Comparison of ENCODE assay signal across 15 cellular contexts in genomic region chr17:79090503-79091372, GRCh38. TPM values are rescaled to one million over a fixed set of nuclear protein-coding genes. Genes with fewer than 3 reads are reported as not detected.
DNase-seq lines count a peak whose midpoint lies in the region; ATAC-seq, FAIRE-seq and TF ChIP-seq lines count a peak whose summit lies in the region.
"Had no signal": no experiment of that assay in that cellular context is flagged by ENCODE, and none has a peak within 500 bp of the region (broad histone marks: within the 10 kb centered on the region; RNA-seq: fewer than 3 reads in every experiment).

No MANE protein-coding gene starts in this region.

- TF ChIP-seq POLR2A in H1 (IDR thresholded peaks at IDR 0.05; ENCODE audit: control extremely low read depth in 1 of 2, low read depth in 2 of 2, low read length in 2 of 2), result no peak

- no peaks in the 10 kb centered on the region for H3K23me2 ChIP-seq in H1 (ENCODE audit: low read depth, low read length)

- H3K36me3 ChIP-seq in H1 (ENCODE audit: control insufficient read depth in 2 of 4, insufficient read depth in 4 of 4, low read length in 3 of 4) (peaks cover 0 to 1% (median 0%) of the 10 kb centered on the region in 4 experiments; a peak in 3 of 8 replicates), keratinocyte (ENCODE audit: control insufficient read depth in 2 of 2, extremely low read depth in 1 of 2, insufficient read depth in 2 of 2, low read length in 2 of 2) (peaks cover 0 to 2% of the 10 kb centered on the region in 2 experiments), OCI-LY7 (ENCODE audit: insufficient read depth, low read length) (no peaks in the 10 kb centered on the region)

- POLR2A ChIA-PET in H1 (lab: Charles Lee; ENCODE audit: partially characterized antibody) (interaction anchor here (0.8 kb wide), 2 partner anchors 17 to 24 kb away, joined by 3 to 4 read pairs; no protein-coding TSS in a partner anchor), OCI-LY7 (lab: Charles Lee) (no interaction called here)

- 85% methylated on average over 27 of the region's 31 CpGs; no CpG with 5 or more reads in 1 of the 2 experiments for WGBS in H1 (ENCODE audit: extremely low coverage in 1 of 2, insufficient coverage in 1 of 2, insufficient read length in 1 of 2, insufficient replicate concordance in 2 of 2, low coverage in 1 of 2, low lambda C conversion rate in 2 of 2, missing lambda C conversion rate in 1 of 2), 2 experiments

- CTCF ChIA-PET in H1 (lab: Charles Lee; ENCODE audit: partially characterized antibody) (interaction anchor here (0.7 to 11.5 kb wide), 9 partner anchors 8 to 310 kb away, joined by 3 to 291 read pairs (median 8); no protein-coding TSS in a partner anchor), OCI-LY7 (lab: Charles Lee; ENCODE audit: unreplicated experiment) (no interaction called here)

- H4K8ac ChIP-seq in H1 (ENCODE audit: extremely low read depth, insufficient read depth, low read length), result no peak overlapping the region

- no peak overlapping the region for H3K18ac ChIP-seq in H1 (ENCODE audit: extremely low read depth, low read length)

- H3K36me3 Mint-ChIP-seq in activated T-helper 2 cell treated with anti-CD3 and anti-CD28 coated beads, Interferon-gamma antibody, Interleukin-2, Interleukin-4, amounts not matched to agents 10 μg/mL and 5 μg/mL and 100 μg/mL, durations not matched to agents 14 hours and 24 hours and 36 hours (ENCODE audit: low read depth), result no peaks in the 10 kb centered on the region
- H3K36me3 Mint-ChIP-seq: mesothelial cell of epicardium had no signal

- H4K5ac ChIP-seq in H1 (ENCODE audit: insufficient read length, low read depth, low read length), result no peak overlapping the region

- H3K4me1 Mint-ChIP-seq in activated T-helper 2 cell treated with anti-CD3 and anti-CD28 coated beads, Interferon-gamma antibody, Interleukin-2, Interleukin-4, amounts not matched to agents 10 μg/mL and 5 μg/mL and 100 μg/mL, durations not matched to agents 14 hours and 24 hours and 36 hours (ENCODE audit: low read depth), result no peaks in the 10 kb centered on the region

- TF ChIP-seq EP300 in H1 (IDR thresholded peaks at IDR 0.05; ENCODE audit: borderline replicate concordance in 1 of 2, low read depth in 2 of 2, low read length in 2 of 2), result no peak

- H3K9ac ChIP-seq in H1 (replicated peaks in 1 of 4; ENCODE audit: extremely low read depth in 1 of 4, low read depth in 3 of 4, low read length in 3 of 4) (no peak overlapping the region), keratinocyte (ENCODE audit: control insufficient read depth, extremely low read depth, insufficient read depth, low read length) (no peak overlapping the region)

- H2AFZ ChIP-seq in H1 (ENCODE audit: low read length) (no peak overlapping the region), keratinocyte (ENCODE audit: control insufficient read depth, low read length) (peak overlapping the region; percentile 60), OCI-LY7 (ENCODE audit: low read length) (no peak overlapping the region)

- no peak overlapping the region for H3K27ac Mint-ChIP-seq in activated T-helper 2 cell treated with anti-CD3 and anti-CD28 coated beads, Interferon-gamma antibody, Interleukin-2, Interleukin-4, amounts not matched to agents 10 μg/mL and 5 μg/mL and 100 μg/mL, durations not matched to agents 14 hours and 24 hours and 36 hours
- H3K27ac Mint-ChIP-seq: mesothelial cell of epicardium had no signal

- no peak overlapping the region for H3K23ac ChIP-seq in H1 (ENCODE audit: insufficient read length)

- H2BK120ac ChIP-seq in H1 (replicated peaks; ENCODE audit: low read depth, low read length), result no peak overlapping the region

- H3K9me1 ChIP-seq in keratinocyte (ENCODE audit: control insufficient read depth, extremely low read depth, insufficient read depth, low read length), result no peaks in the 10 kb centered on the region

- BruUV-seq in OCI-LY7 (replicated peaks; lab: Mats Ljungman, UMichigan), result no TSS peak

- H3K9me3 ChIP-seq in H1 (ENCODE audit: insufficient read depth in 2 of 2, low read depth in 1 of 2, low read length in 1 of 2) (no peaks in the 10 kb centered on the region), keratinocyte (ENCODE audit: control insufficient read depth, low read depth, low read length) (no peaks in the 10 kb centered on the region), OCI-LY7 (ENCODE audit: low read length) (no peaks in the 10 kb centered on the region)

- FAIRE-seq in H1 (lab: Jason Lieb, UNC), result no peak
- no peak for FAIRE-seq in keratinocyte (lab: Jason Lieb, UNC)
- FAIRE-seq: A204.1 had no signal

- no peaks in the 10 kb centered on the region for H3K79me1 ChIP-seq in H1 (ENCODE audit: low read depth, low read length)

- H3K9me3 Mint-ChIP-seq in activated T-helper 2 cell treated with anti-CD3 and anti-CD28 coated beads, Interferon-gamma antibody, Interleukin-2, Interleukin-4, amounts not matched to agents 10 μg/mL and 5 μg/mL and 100 μg/mL, durations not matched to agents 14 hours and 24 hours and 36 hours, result no peaks in the 10 kb centered on the region
- H3K9me3 Mint-ChIP-seq: central memory CD8-positive, alpha-beta T cell; mesothelial cell of epicardium had no signal

- DNase-seq in Right ventricle myocardium inferior (ENCODE audit: missing footprints) (no peak), cardiac septum (ENCODE audit: low spot score) (no peak), H1 (ENCODE audit: low read depth in 1 of 2, low spot score in 2 of 2) (no peak), keratinocyte (ENCODE audit: low read depth, low spot score) (no peak), A172 (ENCODE audit: low spot score) (no peak), OCI-LY7 (ENCODE audit: low spot score) (no peak)
- DNase-seq in activated T-helper 2 cell treated with anti-CD3 and anti-CD28 coated beads, Interferon-gamma antibody, Interleukin-2, Interleukin-4, amounts not matched to agents 10 μg/mL and 5 μg/mL and 100 μg/mL, durations not matched to agents 14 hours and 24 hours and 36 hours (ENCODE audit: low spot score), result no peak
- DNase-seq: activated T-cell treated with anti-CD3 and anti-CD28 coated beads, Interleukin-2, amount 50 U/mL, for 48 hours; GF-D8; GOT3; SHP77 treated with DMSO at 0.1 percent for 48 hours had no signal

- no peak overlapping the region for H3K56ac ChIP-seq in H1 (replicated peaks; ENCODE audit: insufficient read length, low read depth, low read length)

- H3K27me3 Mint-ChIP-seq in activated T-helper 2 cell treated with anti-CD3 and anti-CD28 coated beads, Interferon-gamma antibody, Interleukin-2, Interleukin-4, amounts not matched to agents 10 μg/mL and 5 μg/mL and 100 μg/mL, durations not matched to agents 14 hours and 24 hours and 36 hours (ENCODE audit: low read depth), result peaks cover 5% of the 10 kb centered on the region
- H3K27me3 Mint-ChIP-seq: central memory CD8-positive, alpha-beta T cell had no signal

- H3K4me2 ChIP-seq in H1 (ENCODE audit: insufficient read depth in 1 of 2, low read depth in 2 of 2, low read length in 2 of 2), result no peak overlapping the region
- peak overlapping the region; percentile 60 for H3K4me2 ChIP-seq in keratinocyte (ENCODE audit: control insufficient read depth, extremely low read depth, insufficient read depth, low read depth, low read length)
- H3K4me2 ChIP-seq in OCI-LY7 (ENCODE audit: low read length), result no peak overlapping the region

- H3K4me3 ChIP-seq in H1 (ENCODE audit: extremely low read depth in 1 of 4, insufficient read depth in 2 of 4, low read depth in 3 of 4, low read length in 4 of 4), result no peak overlapping the region
- no peak overlapping the region for H3K4me3 ChIP-seq in keratinocyte (ENCODE audit: control insufficient read depth in 2 of 3, extremely low read depth in 1 of 3, insufficient read depth in 2 of 3, low read depth in 1 of 3, low read length in 3 of 3)
- no peak overlapping the region for H3K4me3 ChIP-seq in OCI-LY7 (ENCODE audit: low read depth, low read length, poor library complexity, severe bottlenecking)

- H2BK5ac ChIP-seq in H1 (ENCODE audit: low read depth, low read length), result no peak overlapping the region

- H3K9me2 ChIP-seq in OCI-LY7 (ENCODE audit: insufficient read depth, low read length), result no peaks in the 10 kb centered on the region

- no peaks in the 10 kb centered on the region for H3K27me3 ChIP-seq in H1 (replicated peaks in 1 of 4; ENCODE audit: control insufficient read depth in 3 of 4, extremely low read depth in 1 of 4, insufficient read depth in 3 of 4, low read length in 3 of 4)
- H3K27me3 ChIP-seq in keratinocyte (ENCODE audit: control insufficient read depth, extremely low read depth, insufficient read depth, low read length), result peaks cover 23% of the 10 kb centered on the region

- H2AK5ac ChIP-seq in H1 (ENCODE audit: low read depth, low read length), result no peak overlapping the region

- H3K14ac ChIP-seq in H1 (ENCODE audit: insufficient read length), result no peak overlapping the region

- no peak overlapping the region for H2BK15ac ChIP-seq in H1 (ENCODE audit: low read length)

- H4K91ac ChIP-seq in H1 (replicated peaks; ENCODE audit: insufficient read length, low read length), result no peak overlapping the region

- H3K4me1 ChIP-seq in H1 (replicated peaks in 1 of 4; ENCODE audit: control insufficient read depth in 3 of 4, insufficient read depth in 4 of 4, low read length in 3 of 4) (no peaks in the 10 kb centered on the region), keratinocyte (ENCODE audit: control insufficient read depth, extremely low read depth, insufficient read depth, low read length) (peaks cover 14% of the 10 kb centered on the region), OCI-LY7 (ENCODE audit: insufficient read depth, low read length, poor library complexity, severe bottlenecking) (no peaks in the 10 kb centered on the region)

- dilution Hi-C loops in keratinocyte (cut with MboI; ENCODE audit: extremely low pct_ligation_motif_present, low sequenced_read_pairs), result no loop called here

- ATAC-seq in Right ventricle myocardium inferior, result peak; percentile 21
- ATAC-seq in HG03457 (IDR thresholded peaks at IDR 0.05; ENCODE audit: unreplicated experiment), result no peak

- no peak overlapping the region for H3K4ac ChIP-seq in H1 (replicated peaks; ENCODE audit: insufficient read length, low read depth, low read length)

- TF ChIP-seq RAD21 in H1 (IDR thresholded peaks at IDR 0.05 in 1 of 2, conservative IDR thresholded peaks at IDR 0.05 in 1 of 2; ENCODE audit: low read depth in 2 of 2, low read length in 2 of 2), result 0 out of 4 replicates have a peak, but pooled peaks of 1 of the 2 experiments have one; percentile 4

- H3K27ac ChIP-seq in H1 (ENCODE audit: low read depth, low read length) (no peak overlapping the region), keratinocyte (ENCODE audit: control insufficient read depth, insufficient read depth, low read length) (no peak overlapping the region), OCI-LY7 (ENCODE audit: low read depth, low read length, poor library complexity, severe bottlenecking) (no peak overlapping the region)

- H4K20me1 ChIP-seq in H1 (replicated peaks in 1 of 2; ENCODE audit: control insufficient read depth in 1 of 2, insufficient read depth in 2 of 2, low read length in 2 of 2) (peaks cover 3 to 8% of the 10 kb centered on the region in 2 experiments), keratinocyte (ENCODE audit: control insufficient read depth, extremely low read depth, insufficient read depth, low read length) (peaks cover 7% of the 10 kb centered on the region), OCI-LY7 (ENCODE audit: insufficient read depth, low read length) (no peaks in the 10 kb centered on the region)

- no peak overlapping the region for H2BK12ac ChIP-seq in H1 (ENCODE audit: low read depth, low read length)

- H3K4me3 Mint-ChIP-seq in activated T-helper 2 cell treated with anti-CD3 and anti-CD28 coated beads, Interferon-gamma antibody, Interleukin-2, Interleukin-4, amounts not matched to agents 10 μg/mL and 5 μg/mL and 100 μg/mL, durations not matched to agents 14 hours and 24 hours and 36 hours (ENCODE audit: low read depth), result no peak overlapping the region
- H3K4me3 Mint-ChIP-seq: central memory CD8-positive, alpha-beta T cell; mesothelial cell of epicardium had no signal

- no peak overlapping the region for H2BK20ac ChIP-seq in H1 (ENCODE audit: low read length)

- H3K79me2 ChIP-seq in H1 (ENCODE audit: control insufficient read depth in 1 of 2, insufficient read depth in 2 of 2, low read length in 2 of 2) (no peaks in the 10 kb centered on the region), keratinocyte (ENCODE audit: control insufficient read depth, insufficient read depth, low read length) (no peaks in the 10 kb centered on the region), OCI-LY7 (ENCODE audit: insufficient read depth, low read depth, low read length) (no peaks in the 10 kb centered on the region)

- intact Hi-C loops in Right ventricle myocardium inferior (cut with DNase I), result no loop called here
- intact Hi-C loops in cardiac septum (cut with DNase I), result no loop called here
- intact Hi-C loops in activated T-helper 2 cell treated with anti-CD3 and anti-CD28 coated beads, Interferon-gamma antibody, Interleukin-2, Interleukin-4, amounts not matched to agents 10 μg/mL and 5 μg/mL and 100 μg/mL, durations not matched to agents 14 hours and 24 hours and 36 hours (cut with micrococcal nuclease), result no loop called here
- intact Hi-C loops in OCI-LY7 (cut with micrococcal nuclease; ENCODE audit: unreplicated experiment), result no loop called here

- TF ChIP-seq CTCF in H1 (IDR thresholded peaks at IDR 0.05; ENCODE audit: control extremely low read depth in 1 of 3, insufficient read depth in 1 of 3, low read depth in 1 of 3, low read length in 3 of 3) (peak; percentile 13 to 47 (median 22); a peak in 3 of 4 replicates), keratinocyte (optimal IDR thresholded peaks at IDR 0.05 in 1 of 3, IDR thresholded peaks at IDR 0.05 in 1 of 3, conservative IDR thresholded peaks at IDR 0.05 in 1 of 3; ENCODE audit: extremely low read depth in 1 of 3, insufficient read depth in 2 of 3, low read length in 3 of 3) (peak; percentile 57 to 65 (median 62)), OCI-LY7 (conservative IDR thresholded peaks at IDR 0.05; ENCODE audit: low read length) (no peak)

RNA-seq across cellular contexts. Expression of gene ENGASE, which starts 16.1 kb away (rescaled TPM):
- total RNA-seq in Right ventricle myocardium inferior, result 29.8 TPM
- 39.4 TPM for total RNA-seq in cardiac septum
- 30.6 and 36.1 TPM in 2 replicates for total RNA-seq in H1 (2021; fragmentation: NEBNext Ultra II Directional; extraction: Animal tissue kit (Norgen Biotek cat#: 25700))
- polyA plus RNA-seq in H1 (2011; rRNA removed), result 9.3 and 18.8 TPM in 2 replicates
- polyA plus RNA-seq in H1 (2011; cell fraction: cytosol; rRNA removed), result 22.9 TPM
- polyA plus RNA-seq in H1 (2011; cell fraction: nucleus; rRNA removed), result 218 TPM
- polyA plus RNA-seq in H1 (2012, experiment 1 of 2), result 18.7 to 30.4 TPM (median 25.2 TPM) in 4 replicates
- 8.1 TPM for polyA plus RNA-seq in H1 (2012, experiment 2 of 2)
- polyA plus RNA-seq in H1 (2013, experiment 1 of 2), result 13.4 TPM
- polyA plus RNA-seq in H1 (2013, experiment 2 of 2), result 12.1 TPM
- polyA minus RNA-seq in H1 (2011; rRNA and poly(A)+ RNA removed), result 9.8 and 10.3 TPM in 2 replicates
- polyA minus RNA-seq in H1 (2011; cell fraction: cytosol; rRNA and poly(A)+ RNA removed), result 17.5 TPM
- 28.1 TPM for polyA minus RNA-seq in H1 (2011; cell fraction: nucleus; rRNA and poly(A)+ RNA removed)
- polyA plus RNA-seq in keratinocyte, result 6.0 to 9.1 TPM (median 6.6 TPM) in 3 replicates
- 5.1 TPM for polyA plus RNA-seq in keratinocyte (2011; ENCODE audit: low read depth)
- 1.3 and 2.0 TPM in 2 replicates for polyA plus RNA-seq in keratinocyte (2011; cell fraction: cytosol; rRNA removed)
- polyA plus RNA-seq in keratinocyte (2011; cell fraction: nucleus; rRNA removed), result 35.0 and 42.9 TPM in 2 replicates
- 7.3 and 8.3 TPM in 2 replicates for polyA plus RNA-seq in keratinocyte (2012; ENCODE audit: low replicate concordance)
- 5.3 to 13.6 TPM (median 6.8 TPM) in 3 replicates for polyA minus RNA-seq in keratinocyte
- 5.6 TPM for polyA minus RNA-seq in keratinocyte (2011; cell fraction: cytosol; rRNA and poly(A)+ RNA removed)
- polyA minus RNA-seq in keratinocyte (2011; cell fraction: nucleus; rRNA and poly(A)+ RNA removed), result 8.6 and 9.2 TPM in 2 replicates
- 8.8 and 9.1 TPM in 2 replicates for total RNA-seq in A172 (2014; rRNA removed; shearing (Covaris generic))
- total RNA-seq in activated T-helper 2 cell treated with anti-CD3 and anti-CD28 coated beads, Interferon-gamma antibody, Interleukin-2, Interleukin-4, amounts not matched to agents 10 μg/mL and 5 μg/mL and 100 μg/mL, durations not matched to agents 14 hours and 24 hours and 36 hours, result 51.0 and 51.4 TPM in 2 replicates
- total RNA-seq in OCI-LY7 (2014; rRNA removed; shearing (Covaris generic)), result 8.4 and 13.9 TPM in 2 replicates
- total RNA-seq in OCI-LY7 (2022), result 31.4 and 35.1 TPM in 2 replicates
